ENCODE assay signal across 22 cellular contexts in genomic region chr13:112658807-112659206, GRCh38. TPM values are rescaled to one million over a fixed set of nuclear protein-coding genes. Genes with fewer than 3 reads are reported as not detected.
DNase-seq lines count a peak whose midpoint lies in the region; ATAC-seq and TF ChIP-seq lines count a peak whose summit lies in the region.
"Had no signal": no experiment of that assay in that cellular context is flagged by ENCODE, and none has a peak within 500 bp of the region (broad histone marks: within the 10 kb centered on the region; RNA-seq: fewer than 3 reads in every experiment).

No MANE protein-coding gene starts in this region.

- H3K27ac Mint-ChIP-seq in activated T-cell treated with anti-CD3 and anti-CD28 coated beads, Interleukin-2, amount 50 U/mL, for 72 hours: no peak overlapping the region
- H3K27ac Mint-ChIP-seq: activated CD4-positive, alpha-beta memory T cell treated with anti-CD3 and anti-CD28 coated beads, Interleukin-2, amount 10 ng/mL, durations not matched to agents 7 days and 5 days; activated naive CD4-positive, alpha-beta T cell treated with anti-CD3 and anti-CD28 coated beads, Interleukin-2, amount 10 ng/mL, durations not matched to agents 7 days and 5 days; IgD-negative memory B cell; stimulated activated effector memory CD8-positive, alpha-beta T cell treated with anti-CD3 and anti-CD28 coated beads, Interleukin-12 subunit alpha, Interleukin-12 subunit beta, amount 100 ng/mL, for 72 hours; T-helper 1 cell treated with Interleukin-12 subunit alpha and Interleukin-12 subunit beta and Interleukin-4 antibody, amounts not matched to agents 30 μg/mL and 1 μg/mL, for 36 hours had no signal

- no peak overlapping the region for H3K4me3 Mint-ChIP-seq in activated T-cell treated with anti-CD3 and anti-CD28 coated beads, Interleukin-2, amount 50 U/mL, for 72 hours
- H3K4me3 Mint-ChIP-seq: activated CD4-positive, alpha-beta memory T cell treated with anti-CD3 and anti-CD28 coated beads, Interleukin-2, amount 10 ng/mL, durations not matched to agents 7 days and 5 days; activated naive CD4-positive, alpha-beta T cell treated with anti-CD3 and anti-CD28 coated beads, Interleukin-2, amount 10 ng/mL, durations not matched to agents 7 days and 5 days; IgD-negative memory B cell; stimulated activated effector memory CD8-positive, alpha-beta T cell treated with anti-CD3 and anti-CD28 coated beads, Interleukin-12 subunit alpha, Interleukin-12 subunit beta, amount 100 ng/mL, for 72 hours; T-helper 1 cell treated with Interleukin-12 subunit alpha and Interleukin-12 subunit beta and Interleukin-4 antibody, amounts not matched to agents 30 μg/mL and 1 μg/mL, for 36 hours had no signal

- no peaks in the 10 kb centered on the region for H3K9me3 ChIP-seq in left lung
- no peaks in the 10 kb centered on the region for H3K9me3 ChIP-seq in upper lobe of right lung
- H3K9me3 ChIP-seq: BLaER1, esophagus squamous epithelium, thoracic aorta had no signal

- no peak for TF ChIP-seq CTCF in choroid plexus epithelial cell (conservative IDR thresholded peaks at IDR 0.05; ENCODE audit: low read depth, low read length)
- no peak for TF ChIP-seq CTCF in left lung (IDR thresholded peaks at IDR 0.05)
- TF ChIP-seq CTCF in upper lobe of right lung (IDR thresholded peaks at IDR 0.05): no peak

- no peak for ATAC-seq in activated T-cell treated with anti-CD3 and anti-CD28 coated beads, Interleukin-2, amount 50 U/mL, for 72 hours (replicated peaks in 1 of 2)
- ATAC-seq in left lung (peak; percentile 71), upper lobe of right lung (peak; percentile 41), HG02938 (IDR thresholded peaks at IDR 0.05; ENCODE audit: unreplicated experiment) (no peak)
- ATAC-seq: Right ventricle myocardium inferior; stimulated activated effector memory CD8-positive, alpha-beta T cell treated with anti-CD3 and anti-CD28 coated beads, Interleukin-12 subunit alpha, Interleukin-12 subunit beta, amount 100 ng/mL, for 72 hours had no signal

- DNase-seq in activated T-cell treated with anti-CD3 and anti-CD28 coated beads, Interleukin-2, amount 50 U/mL, for 48 hours: peak; percentile 4 to 7
- DNase-seq in activated T-cell treated with anti-CD3 and anti-CD28 coated beads, Interleukin-2, amount 50 U/mL, for 72 hours: no peak
- DNase-seq in choroid plexus epithelial cell (ENCODE audit: low read depth) (peak; percentile 14), left lung (no peak), upper lobe of right lung (peak; percentile 56), NCI-H524 treated with DMSO at 0.1 percent for 48 hours (lab: John Stamatoyannopoulos, UW) (no peak), NCI-H1417 (lab: John Stamatoyannopoulos, UW) (no peak)
- DNase-seq: activated CD4-positive, alpha-beta memory T cell treated with anti-CD3 and anti-CD28 coated beads, Interleukin-2, amount 10 ng/mL, durations not matched to agents 7 days and 5 days; activated naive CD4-positive, alpha-beta T cell treated with anti-CD3 and anti-CD28 coated beads, Interleukin-2, amount 10 ng/mL, durations not matched to agents 7 days and 5 days; activated T-cell treated with anti-CD3 and anti-CD28 coated beads, Interleukin-2, amount 50 U/mL, for 1 hour; esophagus squamous epithelium; midbrain; NCI-H1694 treated with DMSO at 0.1 percent for 48 hours; WERI-Rb-1 had no signal

- H3K4me3 ChIP-seq in choroid plexus epithelial cell (ENCODE audit: low read depth, low read length): no peak overlapping the region
- H3K4me3 ChIP-seq in left lung: no peak overlapping the region
- no peak overlapping the region for H3K4me3 ChIP-seq in upper lobe of right lung
- H3K4me3 ChIP-seq: BLaER1, esophagus squamous epithelium, thoracic aorta had no signal

- H3K27me3 ChIP-seq in left lung (no peaks in the 10 kb centered on the region), upper lobe of right lung (no peaks in the 10 kb centered on the region)
- H3K27me3 ChIP-seq: BLaER1 had no signal

- H3K4me1 Mint-ChIP-seq in activated T-cell treated with anti-CD3 and anti-CD28 coated beads, Interleukin-2, amount 50 U/mL, for 72 hours (ENCODE audit: low read depth): no peaks in the 10 kb centered on the region
- H3K4me1 Mint-ChIP-seq: activated CD4-positive, alpha-beta memory T cell treated with anti-CD3 and anti-CD28 coated beads, Interleukin-2, amount 10 ng/mL, durations not matched to agents 7 days and 5 days; activated naive CD4-positive, alpha-beta T cell treated with anti-CD3 and anti-CD28 coated beads, Interleukin-2, amount 10 ng/mL, durations not matched to agents 7 days and 5 days; IgD-negative memory B cell; stimulated activated effector memory CD8-positive, alpha-beta T cell treated with anti-CD3 and anti-CD28 coated beads, Interleukin-12 subunit alpha, Interleukin-12 subunit beta, amount 100 ng/mL, for 72 hours had no signal

- intact Hi-C loops in left lung (cut with DNase I) (no loop called here), upper lobe of right lung (cut with DNase I) (no loop called here)

- no peak overlapping the region for H3K27ac ChIP-seq in left lung
- no peak overlapping the region for H3K27ac ChIP-seq in upper lobe of right lung
- H3K27ac ChIP-seq: 22Rv1, BLaER1, esophagus squamous epithelium, thoracic aorta, WERI-Rb-1 had no signal

- H3K36me3 ChIP-seq in left lung (no peaks in the 10 kb centered on the region), upper lobe of right lung (no peaks in the 10 kb centered on the region)
- H3K36me3 ChIP-seq: BLaER1, esophagus squamous epithelium, thoracic aorta, WERI-Rb-1 had no signal

- no peaks in the 10 kb centered on the region for H3K9me3 Mint-ChIP-seq in activated T-cell treated with anti-CD3 and anti-CD28 coated beads, Interleukin-2, amount 50 U/mL, for 72 hours
- H3K9me3 Mint-ChIP-seq: activated naive CD4-positive, alpha-beta T cell treated with anti-CD3 and anti-CD28 coated beads, Interleukin-2, amount 10 ng/mL, durations not matched to agents 7 days and 5 days; stimulated activated effector memory CD8-positive, alpha-beta T cell treated with anti-CD3 and anti-CD28 coated beads, Interleukin-12 subunit alpha, Interleukin-12 subunit beta, amount 100 ng/mL, for 72 hours had no signal

- H3K4me1 ChIP-seq in left lung (no peaks in the 10 kb centered on the region), upper lobe of right lung (no peaks in the 10 kb centered on the region)
- H3K4me1 ChIP-seq: BLaER1, esophagus squamous epithelium had no signal

- H3K27me3 Mint-ChIP-seq in activated T-cell treated with anti-CD3 and anti-CD28 coated beads, Interleukin-2, amount 50 U/mL, for 72 hours (ENCODE audit: low read depth): no peaks in the 10 kb centered on the region
- H3K27me3 Mint-ChIP-seq: IgD-negative memory B cell had no signal

- H3K36me3 Mint-ChIP-seq in activated T-cell treated with anti-CD3 and anti-CD28 coated beads, Interleukin-2, amount 50 U/mL, for 72 hours (ENCODE audit: insufficient read depth in 2 of 2): no peaks in the 10 kb centered on the region
- H3K36me3 Mint-ChIP-seq: activated naive CD4-positive, alpha-beta T cell treated with anti-CD3 and anti-CD28 coated beads, Interleukin-2, amount 10 ng/mL, durations not matched to agents 7 days and 5 days; IgD-negative memory B cell; stimulated activated effector memory CD8-positive, alpha-beta T cell treated with anti-CD3 and anti-CD28 coated beads, Interleukin-12 subunit alpha, Interleukin-12 subunit beta, amount 100 ng/mL, for 72 hours had no signal

RNA-seq across cellular contexts. Expression of gene ATP11A, which starts 31.0 kb away (rescaled TPM):
- 10 to 100 TPM; 33.8 to 41.0 TPM for total RNA-seq in activated T-cell treated with anti-CD3 and anti-CD28 coated beads, Interleukin-2, amount 50 U/mL, for 72 hours
- total RNA-seq in left lung: 100 to 1,000 TPM; 271 to 457 TPM
- 377 TPM for total RNA-seq in upper lobe of right lung

Comparison
In these comparisons a context has a peak if more than half of its experiments do, and no peak if none do; other contexts are left out.
1. DNase-seq: peak in activated T-cell treated with anti-CD3 and anti-CD28 coated beads, Interleukin-2, amount 50 U/mL, for 48 hours (2 of 2), choroid plexus epithelial cell (single experiment) and upper lobe of right lung (single experiment); none in activated T-cell treated with anti-CD3 and anti-CD28 coated beads, Interleukin-2, amount 50 U/mL, for 72 hours (0 of 2), left lung (0 of 2), NCI-H524 treated with DMSO at 0.1 percent for 48 hours (single experiment) and NCI-H1417 (0 of 3).
2. ATAC-seq: peak in left lung (single experiment) and upper lobe of right lung (single experiment); none in activated T-cell treated with anti-CD3 and anti-CD28 coated beads, Interleukin-2, amount 50 U/mL, for 72 hours (0 of 2) and HG02938 (single experiment).